9 cellular contexts compared by ENCODE assay signal in genomic region chr4:17811078-17811603, GRCh38. TPM values are rescaled to one million over a fixed set of nuclear protein-coding genes. Genes with fewer than 3 reads are reported as not detected.
DNase-seq lines count a peak whose midpoint lies in the region; ATAC-seq and TF ChIP-seq lines count a peak whose summit lies in the region.
"Had no signal": no experiment of that assay in that cellular context is flagged by ENCODE, and none has a peak within 500 bp of the region (broad histone marks: within the 10 kb centered on the region; RNA-seq: fewer than 3 reads in every experiment).

No MANE protein-coding gene starts in this region.

- peaks cover 98% of the 10 kb centered on the region for H3K79me2 ChIP-seq in DOHH2 (ENCODE audit: control insufficient read depth, low read length)

- DNase-seq in activated T-cell treated with anti-CD3 and anti-CD28 coated beads, Interleukin-2, amount 50 U/mL, for 72 hours: peak in 1 of 2 donors; percentile 35
- DNase-seq in stimulated activated CD8-positive, alpha-beta memory T cell treated with anti-CD3 and anti-CD28 coated beads, Interleukin-4, amount 100 ng/mL, for 48 hours: peak; percentile 58
- DNase-seq in epidermal melanocyte (ENCODE audit: insufficient read length, low spot score) (no peak), NCI-H774 (lab: John Stamatoyannopoulos, UW) (no peak)

- no peaks in the 10 kb centered on the region for H3K27me3 Mint-ChIP-seq in activated T-cell treated with anti-CD3 and anti-CD28 coated beads, Interleukin-2, amount 50 U/mL, for 72 hours (ENCODE audit: low read depth)

- peaks cover 39% of the 10 kb centered on the region for H4K20me1 ChIP-seq in DOHH2 (ENCODE audit: control insufficient read depth, insufficient read depth, low read depth, low read length)

- peaks cover 31% of the 10 kb centered on the region for H3K4me1 ChIP-seq in DOHH2 (ENCODE audit: control insufficient read depth, low read length)

- H3K4me2 ChIP-seq in DOHH2 (ENCODE audit: low read length): peak overlapping the region; percentile 67

- H3K36me3 Mint-ChIP-seq in activated T-cell treated with anti-CD3 and anti-CD28 coated beads, Interleukin-2, amount 50 U/mL, for 72 hours (ENCODE audit: insufficient read depth in 2 of 2): peaks cover 9 to 50% of the 10 kb centered on the region in 2 donors

- H3K9me2 ChIP-seq in DOHH2 (replicated peaks; ENCODE audit: control insufficient read depth, low read length): no peaks in the 10 kb centered on the region

- H3F3A ChIP-seq in DOHH2 (ENCODE audit: control insufficient read depth, insufficient read depth): peaks cover 16% of the 10 kb centered on the region

- peak overlapping the region; percentile 84 to 98 for H3K4me3 Mint-ChIP-seq in activated T-cell treated with anti-CD3 and anti-CD28 coated beads, Interleukin-2, amount 50 U/mL, for 72 hours

- H3K27me3 ChIP-seq in DOHH2 (ENCODE audit: control insufficient read depth, low read length): no peaks in the 10 kb centered on the region

- no peaks in the 10 kb centered on the region for H3K9me3 ChIP-seq in DOHH2 (ENCODE audit: control insufficient read depth, insufficient read depth, low read length)

- TF ChIP-seq CTCF in DOHH2 (IDR thresholded peaks at IDR 0.05; ENCODE audit: low read depth, low read length, poor library complexity, severe bottlenecking): no peak

- H3K36me3 ChIP-seq in DOHH2 (ENCODE audit: control insufficient read depth, low read length): peaks cover 89% of the 10 kb centered on the region

- H3K27ac Mint-ChIP-seq in activated T-cell treated with anti-CD3 and anti-CD28 coated beads, Interleukin-2, amount 50 U/mL, for 72 hours: peak overlapping the region; percentile 95

- peak; percentile 25 for ATAC-seq in GM21360 (IDR thresholded peaks at IDR 0.05; ENCODE audit: unreplicated experiment)
- ATAC-seq in HG03520 (IDR thresholded peaks at IDR 0.05; ENCODE audit: unreplicated experiment): peak; percentile 23
- ATAC-seq in activated T-cell treated with anti-CD3 and anti-CD28 coated beads, Interleukin-2, amount 50 U/mL, for 72 hours (replicated peaks in 1 of 2): peak; percentile 40 to 44

- no peaks in the 10 kb centered on the region for H3K9me3 Mint-ChIP-seq in activated T-cell treated with anti-CD3 and anti-CD28 coated beads, Interleukin-2, amount 50 U/mL, for 72 hours

- H3K27ac ChIP-seq in DOHH2 (ENCODE audit: low read depth, low read length): peak overlapping the region; percentile 86

- peaks cover 50% of the 10 kb centered on the region for H3K4me1 Mint-ChIP-seq in activated T-cell treated with anti-CD3 and anti-CD28 coated beads, Interleukin-2, amount 50 U/mL, for 72 hours (ENCODE audit: low read depth)

- H3K4me3 ChIP-seq in DOHH2 (ENCODE audit: low read length) (peak overlapping the region; percentile 93), iPS-11a (ENCODE audit: low read depth, low read length) (peak overlapping the region; percentile 95)

RNA-seq across cellular contexts. Expression of gene NCAPG, which starts 0.4 kb away (rescaled TPM):
- 10 to 100 TPM; 79.1 to 87.5 TPM for total RNA-seq in activated T-cell treated with anti-CD3 and anti-CD28 coated beads, Interleukin-2, amount 50 U/mL, for 72 hours

RNA-seq across cellular contexts. Expression of gene DCAF16, which starts 0.6 kb away (rescaled TPM):
- 10 to 100 TPM; 50.1 to 50.2 TPM for total RNA-seq in activated T-cell treated with anti-CD3 and anti-CD28 coated beads, Interleukin-2, amount 50 U/mL, for 72 hours

RNA-seq across cellular contexts. Expression of gene FAM184B, which starts 29.7 kb away (rescaled TPM):
- not detected for total RNA-seq in activated T-cell treated with anti-CD3 and anti-CD28 coated beads, Interleukin-2, amount 50 U/mL, for 72 hours
- total RNA-seq: activated CD8-positive, alpha-beta memory T cell treated with anti-CD3 and anti-CD28 coated beads for 36 hours had no signal
